ENCODE assay signal across 39 cellular contexts in genomic region chrX:35149517-35149916, GRCh38.
"Had no signal": no experiment of that assay in that cellular context is flagged by ENCODE, and none has a peak within 500 bp of the region (broad histone marks: within the 10 kb centered on the region; RNA-seq: fewer than 3 reads in every experiment).

No MANE protein-coding gene starts in this region.

- H3K36me3 Mint-ChIP-seq: activated naive CD4-positive, alpha-beta T cell treated with anti-CD3 and anti-CD28 coated beads, Interleukin-2, amount 10 ng/mL, durations not matched to agents 7 days and 5 days; activated naive CD4-positive, alpha-beta T cell treated with anti-CD3 and anti-CD28 coated beads, Interleukin-2, amount 50 U/mL, for 24 hours; activated naive CD4-positive, alpha-beta T cell treated with anti-CD3 and anti-CD28 coated beads, Interleukin-2, amount 50 U/mL, for 72 hours; activated naive CD8-positive, alpha-beta T cell; activated naive CD8-positive, alpha-beta T cell treated with anti-CD3 and anti-CD28 coated beads for 36 hours; activated naive CD8-positive, alpha-beta T cell treated with anti-CD3 and anti-CD28 coated beads, Interleukin-2, amount 10 ng/mL, durations not matched to agents 7 days and 5 days; brain had no signal

- H3K4me3 Mint-ChIP-seq: activated naive CD4-positive, alpha-beta T cell treated with anti-CD3 and anti-CD28 coated beads for 36 hours; activated naive CD4-positive, alpha-beta T cell treated with anti-CD3 and anti-CD28 coated beads, Interleukin-2, amount 10 ng/mL, durations not matched to agents 7 days and 5 days; activated naive CD4-positive, alpha-beta T cell treated with anti-CD3 and anti-CD28 coated beads, Interleukin-2, amount 50 U/mL, for 24 hours; activated naive CD8-positive, alpha-beta T cell; activated naive CD8-positive, alpha-beta T cell treated with anti-CD3 and anti-CD28 coated beads for 36 hours; activated naive CD8-positive, alpha-beta T cell treated with anti-CD3 and anti-CD28 coated beads, Interleukin-2, amount 10 ng/mL, durations not matched to agents 7 days and 5 days; activated naive CD8-positive, alpha-beta T cell treated with anti-CD3 and anti-CD28 coated beads, Interleukin-2, amount 50 U/mL, for 24 hours; activated T-cell treated with anti-CD3 and anti-CD28 coated beads, Interleukin-2, amount 50 U/mL, for 24 hours; activated T-cell treated with anti-CD3 and anti-CD28 coated beads, Interleukin-2, amount 50 U/mL, for 4 hours; activated T-cell treated with anti-CD3 and anti-CD28 coated beads, Interleukin-2, amount 50 U/mL, for 72 hours; activated T-helper 1 cell treated with anti-CD3 and anti-CD28 coated beads, Interleukin-12 subunit alpha, Interleukin-12 subunit beta, Interleukin-2, Interleukin-4 antibody, amounts not matched to agents 30 ng/mL and 10 ng/mL and 1 ng/mL, durations not matched to agents 14 hours and 24 hours and 36 hours; activated T-helper 17 cell treated with anti-CD3 and anti-CD28 coated beads, Interleukin-2, amount 50 U/mL, for 72 hours; brain; central memory CD8-positive, alpha-beta T cell had no signal

- H3K27ac ChIP-seq: adrenal gland, ascending aorta, body of pancreas, brain microvascular endothelial cell, breast epithelium, cardiac muscle cell had no signal

- H3K9me3 ChIP-seq: adrenal gland, ascending aorta, body of pancreas, breast epithelium had no signal

- H3K27me3 Mint-ChIP-seq: activated naive CD4-positive, alpha-beta T cell treated with anti-CD3 and anti-CD28 coated beads, Interleukin-2, amount 10 ng/mL, durations not matched to agents 7 days and 5 days; activated naive CD4-positive, alpha-beta T cell treated with anti-CD3 and anti-CD28 coated beads, Interleukin-2, amount 50 U/mL, for 24 hours; activated naive CD8-positive, alpha-beta T cell; activated naive CD8-positive, alpha-beta T cell treated with anti-CD3 and anti-CD28 coated beads for 36 hours; activated naive CD8-positive, alpha-beta T cell treated with anti-CD3 and anti-CD28 coated beads, Interleukin-2, amount 10 ng/mL, durations not matched to agents 7 days and 5 days; activated naive CD8-positive, alpha-beta T cell treated with anti-CD3 and anti-CD28 coated beads, Interleukin-2, amount 50 U/mL, for 24 hours; activated T-helper 17 cell treated with anti-CD3 and anti-CD28 coated beads, Interleukin-2, amount 50 U/mL, for 72 hours; brain; central memory CD8-positive, alpha-beta T cell had no signal

- DNase-seq: activated effector memory CD4-positive, alpha-beta T cell treated with anti-CD3 and anti-CD28 coated beads, Interleukin-2, amount 50 U/mL, for 16 hours; activated effector memory CD4-positive, alpha-beta T cell treated with Interleukin-2 at 50 U/mL for 16 hours; activated gamma-delta T cell; activated gamma-delta T cell treated with Interleukin-2 at 50 U/mL for 16 hours; activated naive CD4-positive, alpha-beta T cell; activated naive CD4-positive, alpha-beta T cell treated with anti-CD3 and anti-CD28 coated beads for 36 hours; activated naive CD4-positive, alpha-beta T cell treated with anti-CD3 and anti-CD28 coated beads, Interleukin-2, amount 10 ng/mL, durations not matched to agents 7 days and 5 days; activated naive CD4-positive, alpha-beta T cell treated with anti-CD3 and anti-CD28 coated beads, Interleukin-2, amount 50 U/mL, for 16 hours; activated naive CD4-positive, alpha-beta T cell treated with Interleukin-2 at 50 U/mL for 16 hours; activated naive CD8-positive, alpha-beta T cell treated with anti-CD3 and anti-CD28 coated beads for 36 hours; activated naive CD8-positive, alpha-beta T cell treated with anti-CD3 and anti-CD28 coated beads, Interleukin-2, amount 10 ng/mL, durations not matched to agents 7 days and 5 days; activated naive CD8-positive, alpha-beta T cell treated with anti-CD3 and anti-CD28 coated beads, Interleukin-2, amount 50 U/mL, for 24 hours; activated T-cell treated with anti-CD3 and anti-CD28 coated beads for 4 hours; activated T-cell treated with anti-CD3 and anti-CD28 coated beads, Interleukin-2, amount 50 U/mL, for 1 hour; activated T-cell treated with anti-CD3 and anti-CD28 coated beads, Interleukin-2, amount 50 U/mL, for 24 hours; activated T-cell treated with anti-CD3 and anti-CD28 coated beads, Interleukin-2, amount 50 U/mL, for 4 hours; activated T-cell treated with anti-CD3 and anti-CD28 coated beads, Interleukin-2, amount 50 U/mL, for 48 hours; activated T-cell treated with anti-CD3 and anti-CD28 coated beads, Interleukin-2, amount 50 U/mL, for 72 hours; adrenal gland; amniotic stem cell; amygdala; aorta; body of pancreas; brain microvascular endothelial cell; caudate nucleus; central memory CD4-positive, alpha-beta T cell; cerebellar nuclear complex had no signal

- H3K27ac Mint-ChIP-seq: activated naive CD4-positive, alpha-beta T cell treated with anti-CD3 and anti-CD28 coated beads for 36 hours; activated naive CD4-positive, alpha-beta T cell treated with anti-CD3 and anti-CD28 coated beads, Interleukin-2, amount 10 ng/mL, durations not matched to agents 7 days and 5 days; activated naive CD4-positive, alpha-beta T cell treated with anti-CD3 and anti-CD28 coated beads, Interleukin-2, amount 50 U/mL, for 24 hours; activated naive CD4-positive, alpha-beta T cell treated with anti-CD3 and anti-CD28 coated beads, Interleukin-2, amount 50 U/mL, for 72 hours; activated naive CD8-positive, alpha-beta T cell; activated naive CD8-positive, alpha-beta T cell treated with anti-CD3 and anti-CD28 coated beads for 36 hours; activated naive CD8-positive, alpha-beta T cell treated with anti-CD3 and anti-CD28 coated beads, Interleukin-2, amount 10 ng/mL, durations not matched to agents 7 days and 5 days; activated naive CD8-positive, alpha-beta T cell treated with anti-CD3 and anti-CD28 coated beads, Interleukin-2, amount 50 U/mL, for 24 hours; activated T-cell treated with anti-CD3 and anti-CD28 coated beads, Interleukin-2, amount 50 U/mL, for 24 hours; activated T-cell treated with anti-CD3 and anti-CD28 coated beads, Interleukin-2, amount 50 U/mL, for 72 hours; activated T-helper 1 cell treated with anti-CD3 and anti-CD28 coated beads, Interleukin-12 subunit alpha, Interleukin-12 subunit beta, Interleukin-2, Interleukin-4 antibody, amounts not matched to agents 30 ng/mL and 10 ng/mL and 1 ng/mL, durations not matched to agents 14 hours and 24 hours and 36 hours; activated T-helper 17 cell treated with anti-CD3 and anti-CD28 coated beads, Interleukin-2, amount 50 U/mL, for 72 hours; activated T-helper 2 cell treated with anti-CD3 and anti-CD28 coated beads, Interferon-gamma antibody, Interleukin-2, Interleukin-4, amounts not matched to agents 10 μg/mL and 5 μg/mL and 100 μg/mL, durations not matched to agents 14 hours and 24 hours and 36 hours; brain had no signal

- H3K36me3 ChIP-seq: adrenal gland, ascending aorta, brain microvascular endothelial cell, breast epithelium, cardiac muscle cell had no signal

- H3K4me1 Mint-ChIP-seq: activated naive CD4-positive, alpha-beta T cell treated with anti-CD3 and anti-CD28 coated beads, Interleukin-2, amount 10 ng/mL, durations not matched to agents 7 days and 5 days; activated naive CD4-positive, alpha-beta T cell treated with anti-CD3 and anti-CD28 coated beads, Interleukin-2, amount 50 U/mL, for 24 hours; activated naive CD8-positive, alpha-beta T cell treated with anti-CD3 and anti-CD28 coated beads for 36 hours; activated naive CD8-positive, alpha-beta T cell treated with anti-CD3 and anti-CD28 coated beads, Interleukin-2, amount 10 ng/mL, durations not matched to agents 7 days and 5 days; activated naive CD8-positive, alpha-beta T cell treated with anti-CD3 and anti-CD28 coated beads, Interleukin-2, amount 50 U/mL, for 24 hours; activated T-helper 17 cell treated with anti-CD3 and anti-CD28 coated beads, Interleukin-2, amount 50 U/mL, for 72 hours; brain; central memory CD8-positive, alpha-beta T cell had no signal

- H3K27me3 ChIP-seq: ascending aorta, body of pancreas, brain microvascular endothelial cell, cardiac muscle cell had no signal

- H3K4me3 ChIP-seq: adrenal gland, ascending aorta, body of pancreas, breast epithelium, cardiac muscle cell had no signal

- FAIRE-seq: bronchial epithelial cell had no signal

- H3K4me1 ChIP-seq: adrenal gland, ascending aorta, body of pancreas, breast epithelium had no signal

- H3K9me3 Mint-ChIP-seq: activated naive CD4-positive, alpha-beta T cell treated with anti-CD3 and anti-CD28 coated beads, Interleukin-2, amount 50 U/mL, for 24 hours; activated naive CD8-positive, alpha-beta T cell treated with anti-CD3 and anti-CD28 coated beads for 36 hours; activated naive CD8-positive, alpha-beta T cell treated with anti-CD3 and anti-CD28 coated beads, Interleukin-2, amount 10 ng/mL, durations not matched to agents 7 days and 5 days; activated T-cell treated with anti-CD3 and anti-CD28 coated beads, Interleukin-2, amount 50 U/mL, for 24 hours; activated T-helper 1 cell treated with anti-CD3 and anti-CD28 coated beads, Interleukin-12 subunit alpha, Interleukin-12 subunit beta, Interleukin-2, Interleukin-4 antibody, amounts not matched to agents 30 ng/mL and 10 ng/mL and 1 ng/mL, durations not matched to agents 14 hours and 24 hours and 36 hours; brain had no signal
